1 cellular context compared by ENCODE assay signal in genomic region chr9:130490981-130491380, GRCh38.
TF ChIP-seq lines count a peak whose summit lies in the region.

No MANE protein-coding gene starts in this region.

TF ChIP-seq in GM23338, 12 proteins besides CTCF, POLR2A, EP300 and RAD21 (continued from another document):
- no peak for TF ChIP-seq ZNF462 (CRISPR knock-in tag; IDR thresholded peaks at IDR 0.05)
- TF ChIP-seq JUNB (IDR thresholded peaks at IDR 0.05; ENCODE audit: unreplicated experiment): no peak
TF ChIP-seq in GM23338: peak in this region for 0.
